ENCODE assay signal across 28 cellular contexts in the genomic region with DNA sequence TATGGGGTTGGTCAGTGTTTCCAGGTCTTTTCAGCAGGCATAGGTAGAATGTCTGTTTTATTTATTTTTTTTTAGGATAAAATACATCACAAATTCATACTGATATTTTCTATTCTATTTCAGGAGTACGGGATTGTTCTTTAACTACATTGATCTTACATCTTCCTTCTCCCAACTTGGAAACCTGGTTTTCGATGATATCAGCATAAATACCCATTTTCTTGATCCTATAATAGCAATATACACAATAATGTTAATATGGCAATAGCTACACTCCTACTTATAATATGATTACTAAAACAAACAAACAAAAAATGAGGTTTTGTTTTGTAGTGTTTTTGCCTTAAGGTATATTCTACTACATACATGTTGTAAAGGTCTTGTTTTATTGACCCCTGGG.
"Had no signal": no experiment of that assay in that cellular context is flagged by ENCODE, and none has a peak within 500 bp of the region (broad histone marks: within the 10 kb centered on the region; RNA-seq: fewer than 3 reads in every experiment).

No MANE protein-coding gene starts in this region.

- H3K36me3 ChIP-seq: colonic mucosa, esophagus muscularis mucosa, esophagus squamous epithelium, gastrocnemius medialis, gastroesophageal sphincter, heart left ventricle, heart right ventricle had no signal

- H3K27ac ChIP-seq: colonic mucosa, coronary artery, dorsolateral prefrontal cortex, epithelial cell of prostate, esophagus muscularis mucosa, esophagus squamous epithelium, foreskin keratinocyte, gastrocnemius medialis, gastroesophageal sphincter, heart left ventricle, heart right ventricle had no signal

- H3K27me3 ChIP-seq: colonic mucosa, esophagus muscularis mucosa, esophagus squamous epithelium, foreskin keratinocyte, gastrocnemius medialis, gastroesophageal sphincter, heart left ventricle, heart right ventricle had no signal

- ATAC-seq: effector memory CD8-positive, alpha-beta T cell; esophagus mucosa; foreskin keratinocyte; gastrocnemius medialis; gastroesophageal sphincter; heart left ventricle; heart right ventricle had no signal

- DNase-seq: colonic mucosa; cortex of kidney; dermis blood vessel endothelial cell; dorsolateral prefrontal cortex; effector CD4-positive, alpha-beta T cell; effector CD8-positive, alpha-beta T cell; effector memory CD4-positive, alpha-beta T cell; effector memory CD8-positive, alpha-beta T cell; endodermal cell; erythroblast; esophagus squamous epithelium; foreskin melanocyte; gastrocnemius medialis; glutamatergic neuron; head of caudate nucleus; heart left ventricle; heart right ventricle had no signal

- H3K4me1 ChIP-seq: colonic mucosa, esophagus muscularis mucosa, esophagus squamous epithelium, foreskin keratinocyte, gastrocnemius medialis, gastroesophageal sphincter, heart left ventricle, heart right ventricle had no signal

- H3K9me3 ChIP-seq: colonic mucosa, esophagus muscularis mucosa, gastrocnemius medialis, gastroesophageal sphincter, heart left ventricle had no signal

- H3K27me3 Mint-ChIP-seq: dendritic cell treated with granulocyte-macrophage colony-stimulating factor and Interleukin-4, amounts not matched to agents 40 ng/mL and 50 ng/mL, for 4 days; effector memory CD8-positive, alpha-beta T cell had no signal

- FAIRE-seq: colon, endometrium, endothelial cell of umbilical vein, frontal cortex had no signal

- H3K4me3 Mint-ChIP-seq: dendritic cell treated with granulocyte-macrophage colony-stimulating factor and Interleukin-4, amounts not matched to agents 40 ng/mL and 50 ng/mL, for 4 days; effector memory CD8-positive, alpha-beta T cell; endodermal cell had no signal

- H3K27ac Mint-ChIP-seq: dendritic cell treated with granulocyte-macrophage colony-stimulating factor and Interleukin-4, amounts not matched to agents 40 ng/mL and 50 ng/mL, for 4 days; effector memory CD8-positive, alpha-beta T cell; endodermal cell had no signal

- H3K4me3 ChIP-seq: colonic mucosa, coronary artery, dorsolateral prefrontal cortex, esophagus muscularis mucosa, esophagus squamous epithelium, gastrocnemius medialis, gastroesophageal sphincter, heart left ventricle, heart right ventricle had no signal
